ENCODE assay signal across 10 cellular contexts in the genomic region with DNA sequence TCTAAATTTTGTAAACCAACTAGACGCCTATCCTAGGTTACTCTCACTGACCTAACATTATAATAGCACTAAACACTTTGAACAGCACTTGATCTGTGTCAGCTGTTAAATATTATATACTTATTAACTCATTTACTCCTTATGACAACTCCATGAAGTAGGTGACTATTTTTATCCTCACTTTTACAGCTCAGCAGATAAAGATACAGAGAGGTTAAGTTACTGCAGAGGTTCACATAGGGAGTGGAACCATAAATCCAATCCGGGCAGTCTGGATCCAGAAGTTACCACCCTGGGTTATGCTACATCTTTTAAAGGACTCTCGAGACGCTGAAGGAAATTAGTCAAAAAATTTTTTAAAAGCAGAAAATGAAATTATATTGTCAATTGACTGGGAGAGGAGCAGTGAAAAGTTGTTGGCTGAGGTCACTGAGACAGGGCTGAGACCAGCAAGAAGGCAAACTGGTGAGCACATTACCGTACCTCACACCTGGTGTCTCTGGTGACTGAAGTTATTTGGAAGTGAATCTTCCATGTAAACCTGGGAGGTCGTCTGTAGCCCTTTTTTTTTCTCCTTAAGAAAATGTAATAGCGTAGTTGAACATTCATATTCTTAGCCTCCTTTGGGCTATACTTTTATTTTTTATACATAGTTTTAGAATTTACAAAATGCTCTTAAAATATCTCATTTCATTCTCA. TPM values are rescaled to one million over a fixed set of nuclear protein-coding genes. Genes with fewer than 3 reads are reported as not detected.
DNase-seq lines count a peak whose midpoint lies in the region; ATAC-seq, FAIRE-seq and TF ChIP-seq lines count a peak whose summit lies in the region.
"Had no signal": no experiment of that assay in that cellular context is flagged by ENCODE, and none has a peak within 500 bp of the region (broad histone marks: within the 10 kb centered on the region; RNA-seq: fewer than 3 reads in every experiment).

No MANE protein-coding gene starts in this region.

- ATAC-seq in activated naive CD8-positive, alpha-beta T cell treated with anti-CD3 and anti-CD28 coated beads, Interleukin-2, amount 50 U/mL, for 24 hours, result no peak
- ATAC-seq in HG03097 (IDR thresholded peaks at IDR 0.05; ENCODE audit: low FRiP score, unreplicated experiment), result no peak

- no peak for TF ChIP-seq EP300 in suprapubic skin (IDR thresholded peaks at IDR 0.05)

- no peak for DNase-seq in activated CD4-positive, alpha-beta T cell treated with anti-CD3 and anti-CD28 coated beads, Interleukin-2, amount 10 ng/mL, durations not matched to agents 24 days and 14 days
- DNase-seq in activated CD4-positive, alpha-beta T cell treated with anti-CD3 and anti-CD28 coated beads, Interleukin-2, amount 50 U/mL, for 1 hour, result no peak
- no peak for DNase-seq in activated naive CD8-positive, alpha-beta T cell treated with anti-CD3 and anti-CD28 coated beads, Interleukin-2, amount 50 U/mL, for 24 hours
- DNase-seq in keratinocyte (ENCODE audit: low read depth, low spot score) (no peak), suprapubic skin (ENCODE audit: low spot score in 2 of 2) (no peak), NCI-H2107 (lab: John Stamatoyannopoulos, UW) (no peak), RKO (ENCODE audit: low spot score) (no peak)

- H3K9me1 ChIP-seq in keratinocyte (ENCODE audit: control insufficient read depth, extremely low read depth, insufficient read depth, low read length), result no peaks in the 10 kb centered on the region

- no peak overlapping the region for H3K27ac Mint-ChIP-seq in activated CD4-positive, alpha-beta T cell treated with anti-CD3 and anti-CD28 coated beads, Interleukin-2, amount 10 ng/mL, durations not matched to agents 24 days and 14 days
- H3K27ac Mint-ChIP-seq in activated naive CD8-positive, alpha-beta T cell treated with anti-CD3 and anti-CD28 coated beads, Interleukin-2, amount 50 U/mL, for 24 hours, result peak overlapping the region; percentile 73

- H3K27ac ChIP-seq in keratinocyte (ENCODE audit: control insufficient read depth, insufficient read depth, low read length) (peak overlapping the region; percentile 76), suprapubic skin (peak overlapping the region; percentile 94)

- H3K27me3 ChIP-seq in keratinocyte (ENCODE audit: control insufficient read depth, extremely low read depth, insufficient read depth, low read length), result no peaks in the 10 kb centered on the region
- no peaks in the 10 kb centered on the region for H3K27me3 ChIP-seq in suprapubic skin

- no peak for TF ChIP-seq POLR2A in suprapubic skin (IDR thresholded peaks at IDR 0.05)

- H3K27me3 Mint-ChIP-seq in activated CD4-positive, alpha-beta T cell treated with anti-CD3 and anti-CD28 coated beads, Interleukin-2, amount 10 ng/mL, durations not matched to agents 24 days and 14 days, result peaks cover 61% of the 10 kb centered on the region
- peaks cover 15% of the 10 kb centered on the region for H3K27me3 Mint-ChIP-seq in activated naive CD8-positive, alpha-beta T cell treated with anti-CD3 and anti-CD28 coated beads, Interleukin-2, amount 50 U/mL, for 24 hours

- peak overlapping the region; percentile 89 for H3K4me3 Mint-ChIP-seq in activated CD4-positive, alpha-beta T cell treated with anti-CD3 and anti-CD28 coated beads, Interleukin-2, amount 10 ng/mL, durations not matched to agents 24 days and 14 days
- peak overlapping the region; percentile 85 for H3K4me3 Mint-ChIP-seq in activated naive CD8-positive, alpha-beta T cell treated with anti-CD3 and anti-CD28 coated beads, Interleukin-2, amount 50 U/mL, for 24 hours

- FAIRE-seq in keratinocyte (lab: Jason Lieb, UNC), result no peak
- FAIRE-seq: colon had no signal

- H3K4me1 Mint-ChIP-seq in activated CD4-positive, alpha-beta T cell treated with anti-CD3 and anti-CD28 coated beads, Interleukin-2, amount 10 ng/mL, durations not matched to agents 24 days and 14 days, result peaks cover 12% of the 10 kb centered on the region
- peaks cover 27% of the 10 kb centered on the region for H3K4me1 Mint-ChIP-seq in activated naive CD8-positive, alpha-beta T cell treated with anti-CD3 and anti-CD28 coated beads, Interleukin-2, amount 50 U/mL, for 24 hours

- peak overlapping the region; percentile 68 to 94 (median 81) for H3K4me3 ChIP-seq in keratinocyte (ENCODE audit: control insufficient read depth in 2 of 3, extremely low read depth in 1 of 3, insufficient read depth in 2 of 3, low read depth in 1 of 3, low read length in 3 of 3)
- H3K4me3 ChIP-seq in suprapubic skin, result peak overlapping the region; percentile 99

- peak overlapping the region; percentile 77 for H2AFZ ChIP-seq in keratinocyte (ENCODE audit: control insufficient read depth, low read length)

- peak overlapping the region; percentile 88 for H3K9ac ChIP-seq in keratinocyte (ENCODE audit: control insufficient read depth, extremely low read depth, insufficient read depth, low read length)

- H3K9me3 ChIP-seq in keratinocyte (ENCODE audit: control insufficient read depth, low read depth, low read length) (no peaks in the 10 kb centered on the region), suprapubic skin (no peaks in the 10 kb centered on the region)

- dilution Hi-C loops in keratinocyte (cut with MboI; ENCODE audit: extremely low pct_ligation_motif_present, low sequenced_read_pairs), result no loop called here

- no peaks in the 10 kb centered on the region for H3K36me3 ChIP-seq in keratinocyte (ENCODE audit: control insufficient read depth in 2 of 2, extremely low read depth in 1 of 2, insufficient read depth in 2 of 2, low read length in 2 of 2)
- H3K36me3 ChIP-seq in suprapubic skin, result no peaks in the 10 kb centered on the region

- H3K4me1 ChIP-seq in keratinocyte (ENCODE audit: control insufficient read depth, extremely low read depth, insufficient read depth, low read length) (peaks cover 25% of the 10 kb centered on the region), suprapubic skin (peaks cover 33% of the 10 kb centered on the region)

- peaks cover 2% of the 10 kb centered on the region for H3K36me3 Mint-ChIP-seq in activated CD4-positive, alpha-beta T cell treated with anti-CD3 and anti-CD28 coated beads, Interleukin-2, amount 10 ng/mL, durations not matched to agents 24 days and 14 days (ENCODE audit: low read depth)
- peaks cover 3% of the 10 kb centered on the region for H3K36me3 Mint-ChIP-seq in activated naive CD8-positive, alpha-beta T cell treated with anti-CD3 and anti-CD28 coated beads, Interleukin-2, amount 50 U/mL, for 24 hours (ENCODE audit: low read depth)

- peaks cover 31% of the 10 kb centered on the region for H3K79me2 ChIP-seq in keratinocyte (ENCODE audit: control insufficient read depth, insufficient read depth, low read length)

- 29% methylated on average over 7 of the region's 7 CpGs for WGBS in suprapubic skin

- H4K20me1 ChIP-seq in keratinocyte (ENCODE audit: control insufficient read depth, extremely low read depth, insufficient read depth, low read length), result no peaks in the 10 kb centered on the region

- TF ChIP-seq CTCF in keratinocyte (optimal IDR thresholded peaks at IDR 0.05 in 1 of 3, IDR thresholded peaks at IDR 0.05 in 1 of 3, conservative IDR thresholded peaks at IDR 0.05 in 1 of 3; ENCODE audit: extremely low read depth in 1 of 3, insufficient read depth in 2 of 3, low read length in 3 of 3) (no peak), suprapubic skin (IDR thresholded peaks at IDR 0.05) (no peak)

- peak overlapping the region; percentile 90 for H3K4me2 ChIP-seq in keratinocyte (ENCODE audit: control insufficient read depth, extremely low read depth, insufficient read depth, low read depth, low read length)

- intact Hi-C loops in activated CD4-positive, alpha-beta T cell treated with anti-CD3 and anti-CD28 coated beads, Interleukin-2, amount 10 ng/mL, durations not matched to agents 24 days and 14 days (cut with micrococcal nuclease), result loop anchor here (5.0 kb wide), 2 partner anchors 216 to 251 kb away; partner anchors contain the start of genes M6PR and PHC1

- no peaks in the 10 kb centered on the region for H3K9me3 Mint-ChIP-seq in activated CD4-positive, alpha-beta T cell treated with anti-CD3 and anti-CD28 coated beads, Interleukin-2, amount 10 ng/mL, durations not matched to agents 24 days and 14 days
- H3K9me3 Mint-ChIP-seq in activated naive CD8-positive, alpha-beta T cell treated with anti-CD3 and anti-CD28 coated beads, Interleukin-2, amount 50 U/mL, for 24 hours, result no peaks in the 10 kb centered on the region

RNA-seq across cellular contexts. Expression of gene RIMKLB, which starts 1.2 kb away (rescaled TPM):
- total RNA-seq in activated CD4-positive, alpha-beta T cell treated with anti-CD3 and anti-CD28 coated beads, Interleukin-2, amount 10 ng/mL, durations not matched to agents 24 days and 14 days, result 0.68 and 0.88 TPM in 2 replicates
- 25.4 to 51.1 TPM (median 31.6 TPM) in 3 replicates for polyA plus RNA-seq in keratinocyte
- polyA plus RNA-seq in keratinocyte (2011; ENCODE audit: low read depth), result 45.1 TPM
- 14.5 and 19.7 TPM in 2 replicates for polyA plus RNA-seq in keratinocyte (2011; cell fraction: cytosol; rRNA removed)
- polyA plus RNA-seq in keratinocyte (2011; cell fraction: nucleus; rRNA removed), result 82.2 and 118 TPM in 2 replicates
- 28.7 and 46.4 TPM in 2 replicates for polyA plus RNA-seq in keratinocyte (2012; ENCODE audit: low replicate concordance)
- polyA minus RNA-seq in keratinocyte, result 13.8 to 72.8 TPM (median 32.7 TPM) in 3 replicates
- 17.1 TPM for polyA minus RNA-seq in keratinocyte (2011; cell fraction: cytosol; rRNA and poly(A)+ RNA removed)
- 45.5 and 93.3 TPM in 2 replicates for polyA minus RNA-seq in keratinocyte (2011; cell fraction: nucleus; rRNA and poly(A)+ RNA removed)
- 10 to 100 TPM; 11.8 to 29.6 (median 14.4) TPM for total RNA-seq in suprapubic skin
- total RNA-seq: HT-29 had no signal

RNA-seq across cellular contexts. Expression of gene MFAP5, which starts 33.9 kb away (rescaled TPM):
- not detected in 2 replicates for total RNA-seq in activated CD4-positive, alpha-beta T cell treated with anti-CD3 and anti-CD28 coated beads, Interleukin-2, amount 10 ng/mL, durations not matched to agents 24 days and 14 days
- 295 to 394 TPM (median 317 TPM) in 3 replicates for polyA plus RNA-seq in keratinocyte
- polyA plus RNA-seq in keratinocyte (2011; ENCODE audit: low read depth), result 33.5 TPM
- 174 and 334 TPM in 2 replicates for polyA plus RNA-seq in keratinocyte (2011; cell fraction: cytosol; rRNA removed)
- polyA plus RNA-seq in keratinocyte (2011; cell fraction: nucleus; rRNA removed), result 541 and 570 TPM in 2 replicates
- polyA plus RNA-seq in keratinocyte (2012; ENCODE audit: low replicate concordance), result 84.4 and 142 TPM in 2 replicates
- polyA minus RNA-seq in keratinocyte, result 158 to 254 TPM (median 197 TPM) in 3 replicates
- polyA minus RNA-seq in keratinocyte (2011; cell fraction: cytosol; rRNA and poly(A)+ RNA removed), result 115 TPM
- 126 and 277 TPM in 2 replicates for polyA minus RNA-seq in keratinocyte (2011; cell fraction: nucleus; rRNA and poly(A)+ RNA removed)
- total RNA-seq in suprapubic skin, result 10 to 100 TPM; 18.1 to 70.5 (median 26.4) TPM
- total RNA-seq: HT-29 had no signal

Comparison
In these comparisons a context has a peak if more than half of its experiments do, and no peak if none do; other contexts are left out.
1. RNA of gene MFAP5, which starts 33.9 kb away (total RNA-seq): 18.1 to 70.5 TPM in suprapubic skin; not detected in activated CD4-positive, alpha-beta T cell treated with anti-CD3 and anti-CD28 coated beads, Interleukin-2, amount 10 ng/mL, durations not matched to agents 24 days and 14 days; every median in the first group is over 10 times any median in the second.